8 cellular contexts compared by ENCODE assay signal in genomic region chr9:74570879-74571512, GRCh38.
DNase-seq lines count a peak whose midpoint lies in the region; ATAC-seq and TF ChIP-seq lines count a peak whose summit lies in the region.

No MANE protein-coding gene starts in this region.

- peak; percentile 54 for DNase-seq in DMS 273 (lab: John Stamatoyannopoulos, UW; ENCODE audit: unreplicated experiment)
- no peak for DNase-seq in DMS 273 treated with DMSO at 0.1 percent for 48 hours (lab: John Stamatoyannopoulos, UW)
- DNase-seq in HT1080 (ENCODE audit: low read depth): peak; percentile 27
- DNase-seq in WERI-Rb-1: peak; percentile 39
- peak in 32 of 42 donors; percentile 9 to 82 (median 41) for DNase-seq in head of caudate nucleus
- no peak for DNase-seq in tibial artery

- H3K9me3 ChIP-seq in WERI-Rb-1 (ENCODE audit: severe bottlenecking) (no peaks in the 10 kb centered on the region), tibial artery (no peaks in the 10 kb centered on the region)

- ATAC-seq in GM19372 (IDR thresholded peaks at IDR 0.05; ENCODE audit: low read depth, unreplicated experiment) (peak; percentile 64), HG03039 (IDR thresholded peaks at IDR 0.05; ENCODE audit: unreplicated experiment) (no peak)

- no peaks in the 10 kb centered on the region for H3K4me1 ChIP-seq in tibial artery

- H3K4me3 ChIP-seq in WERI-Rb-1 (ENCODE audit: low read depth, low read length) (no peak overlapping the region), tibial artery (no peak overlapping the region)

- intact Hi-C loops in head of caudate nucleus (cut with DNase I) (loop anchor here (10.0 kb wide), 1 partner anchor 1366 kb away; no protein-coding TSS in a partner anchor), tibial artery (cut with DNase I; ENCODE audit: low total_unique reads) (no loop called here)

- peak; percentile 45 for TF ChIP-seq CTCF in WERI-Rb-1 (IDR thresholded peaks at IDR 0.05; ENCODE audit: low read depth, low read length)
- TF ChIP-seq CTCF in tibial artery (IDR thresholded peaks at IDR 0.05): peak; percentile 49 to 50

- H3K27me3 ChIP-seq in WERI-Rb-1 (ENCODE audit: insufficient read depth, low read depth, severe bottlenecking): no peaks in the 10 kb centered on the region
- H3K27me3 ChIP-seq in tibial artery: no peaks in the 10 kb centered on the region

- H3K36me3 ChIP-seq in WERI-Rb-1 (no peaks in the 10 kb centered on the region), tibial artery (no peaks in the 10 kb centered on the region)

- H3K27ac ChIP-seq in WERI-Rb-1 (no peak overlapping the region), tibial artery (no peak overlapping the region)

Comparison
In these comparisons a context has a peak if more than half of its experiments do, and no peak if none do; other contexts are left out.
1. DNase-seq: peak in DMS 273 (single experiment), HT1080 (single experiment), WERI-Rb-1 (single experiment) and head of caudate nucleus (32 of 42); none in DMS 273 treated with DMSO at 0.1 percent for 48 hours (single experiment) and tibial artery (0 of 2).